ENCODE assay signal across 1 cellular context in the genomic region with DNA sequence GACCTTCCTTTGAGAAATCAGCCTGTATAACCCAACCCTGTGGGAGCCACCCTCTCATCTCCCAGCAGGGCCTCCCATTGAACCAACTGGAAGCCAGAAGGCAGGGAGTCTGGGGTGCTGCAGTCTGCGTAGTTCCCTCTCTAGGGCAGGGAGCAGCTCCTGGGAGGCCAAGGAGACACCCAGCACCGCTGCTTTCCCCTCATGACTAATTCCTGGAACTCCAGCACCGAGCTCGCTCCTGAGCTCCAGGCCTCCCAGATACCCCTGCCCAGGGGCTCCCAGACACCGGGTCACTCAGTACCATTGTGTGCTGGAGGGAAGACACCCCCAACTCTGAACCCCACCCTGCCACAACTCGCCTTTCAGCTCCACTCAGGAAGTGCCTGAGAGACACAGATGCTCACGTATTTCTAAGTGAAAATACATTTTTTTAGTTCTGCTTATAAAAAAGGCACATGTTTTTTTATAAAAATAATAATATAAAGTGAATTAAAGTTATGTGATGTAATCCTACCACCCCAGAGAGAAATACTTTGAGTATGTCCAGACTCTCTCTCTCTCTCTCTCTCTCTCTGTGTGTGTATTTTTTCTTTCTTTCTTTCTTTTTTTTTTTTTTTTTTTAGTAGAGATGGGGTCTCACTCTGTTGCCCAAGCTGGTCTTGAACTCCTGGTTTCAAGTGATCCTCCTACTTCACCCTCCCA.
TF ChIP-seq lines count a peak whose summit lies in the region.

No MANE protein-coding gene starts in this region.

TF ChIP-seq in GM23338, 12 proteins besides CTCF, POLR2A, EP300 and RAD21 (continued from another document):
- TF ChIP-seq, protein P1, sequence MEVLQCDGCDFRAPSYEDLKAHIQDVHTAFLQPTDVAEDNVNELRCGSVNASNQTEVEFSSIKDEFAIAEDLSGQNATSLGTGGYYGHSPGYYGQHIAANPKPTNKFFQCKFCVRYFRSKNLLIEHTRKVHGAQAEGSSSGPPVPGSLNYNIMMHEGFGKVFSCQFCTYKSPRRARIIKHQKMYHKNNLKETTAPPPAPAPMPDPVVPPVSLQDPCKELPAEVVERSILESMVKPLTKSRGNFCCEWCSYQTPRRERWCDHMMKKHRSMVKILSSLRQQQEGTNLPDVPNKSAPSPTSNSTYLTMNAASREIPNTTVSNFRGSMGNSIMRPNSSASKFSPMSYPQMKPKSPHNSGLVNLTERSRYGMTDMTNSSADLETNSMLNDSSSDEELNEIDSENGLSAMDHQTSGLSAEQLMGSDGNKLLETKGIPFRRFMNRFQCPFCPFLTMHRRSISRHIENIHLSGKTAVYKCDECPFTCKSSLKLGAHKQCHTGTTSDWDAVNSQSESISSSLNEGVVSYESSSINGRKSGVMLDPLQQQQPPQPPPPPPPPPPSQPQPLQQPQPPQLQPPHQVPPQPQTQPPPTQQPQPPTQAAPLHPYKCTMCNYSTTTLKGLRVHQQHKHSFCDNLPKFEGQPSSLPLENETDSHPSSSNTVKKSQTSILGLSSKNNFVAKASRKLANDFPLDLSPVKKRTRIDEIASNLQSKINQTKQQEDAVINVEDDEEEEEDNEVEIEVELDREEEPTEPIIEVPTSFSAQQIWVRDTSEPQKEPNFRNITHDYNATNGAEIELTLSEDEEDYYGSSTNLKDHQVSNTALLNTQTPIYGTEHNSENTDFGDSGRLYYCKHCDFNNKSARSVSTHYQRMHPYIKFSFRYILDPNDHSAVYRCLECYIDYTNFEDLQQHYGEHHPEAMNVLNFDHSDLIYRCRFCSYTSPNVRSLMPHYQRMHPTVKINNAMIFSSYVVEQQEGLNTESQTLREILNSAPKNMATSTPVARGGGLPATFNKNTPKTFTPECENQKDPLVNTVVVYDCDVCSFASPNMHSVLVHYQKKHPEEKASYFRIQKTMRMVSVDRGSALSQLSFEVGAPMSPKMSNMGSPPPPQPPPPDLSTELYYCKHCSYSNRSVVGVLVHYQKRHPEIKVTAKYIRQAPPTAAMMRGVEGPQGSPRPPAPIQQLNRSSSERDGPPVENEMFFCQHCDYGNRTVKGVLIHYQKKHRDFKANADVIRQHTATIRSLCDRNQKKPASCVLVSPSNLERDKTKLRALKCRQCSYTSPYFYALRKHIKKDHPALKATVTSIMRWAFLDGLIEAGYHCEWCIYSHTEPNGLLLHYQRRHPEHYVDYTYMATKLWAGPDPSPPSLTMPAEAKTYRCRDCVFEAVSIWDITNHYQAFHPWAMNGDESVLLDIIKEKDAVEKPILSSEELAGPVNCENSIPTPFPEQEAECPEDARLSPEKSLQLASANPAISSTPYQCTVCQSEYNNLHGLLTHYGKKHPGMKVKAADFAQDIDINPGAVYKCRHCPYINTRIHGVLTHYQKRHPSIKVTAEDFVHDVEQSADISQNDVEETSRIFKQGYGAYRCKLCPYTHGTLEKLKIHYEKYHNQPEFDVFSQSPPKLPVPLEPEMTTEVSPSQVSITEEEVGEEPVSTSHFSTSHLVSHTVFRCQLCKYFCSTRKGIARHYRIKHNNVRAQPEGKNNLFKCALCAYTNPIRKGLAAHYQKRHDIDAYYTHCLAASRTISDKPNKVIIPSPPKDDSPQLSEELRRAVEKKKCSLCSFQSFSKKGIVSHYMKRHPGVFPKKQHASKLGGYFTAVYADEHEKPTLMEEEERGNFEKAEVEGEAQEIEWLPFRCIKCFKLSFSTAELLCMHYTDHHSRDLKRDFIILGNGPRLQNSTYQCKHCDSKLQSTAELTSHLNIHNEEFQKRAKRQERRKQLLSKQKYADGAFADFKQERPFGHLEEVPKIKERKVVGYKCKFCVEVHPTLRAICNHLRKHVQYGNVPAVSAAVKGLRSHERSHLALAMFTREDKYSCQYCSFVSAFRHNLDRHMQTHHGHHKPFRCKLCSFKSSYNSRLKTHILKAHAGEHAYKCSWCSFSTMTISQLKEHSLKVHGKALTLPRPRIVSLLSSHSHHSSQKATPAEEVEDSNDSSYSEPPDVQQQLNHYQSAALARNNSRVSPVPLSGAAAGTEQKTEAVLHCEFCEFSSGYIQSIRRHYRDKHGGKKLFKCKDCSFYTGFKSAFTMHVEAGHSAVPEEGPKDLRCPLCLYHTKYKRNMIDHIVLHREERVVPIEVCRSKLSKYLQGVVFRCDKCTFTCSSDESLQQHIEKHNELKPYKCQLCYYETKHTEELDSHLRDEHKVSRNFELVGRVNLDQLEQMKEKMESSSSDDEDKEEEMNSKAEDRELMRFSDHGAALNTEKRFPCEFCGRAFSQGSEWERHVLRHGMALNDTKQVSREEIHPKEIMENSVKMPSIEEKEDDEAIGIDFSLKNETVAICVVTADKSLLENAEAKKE (CRISPR knock-in tag; IDR thresholded peaks at IDR 0.05), result no peak
- no peak for TF ChIP-seq CREB1 (CRISPR knock-in tag; IDR thresholded peaks at IDR 0.05; ENCODE audit: low read depth)
- TF ChIP-seq, protein P2, sequence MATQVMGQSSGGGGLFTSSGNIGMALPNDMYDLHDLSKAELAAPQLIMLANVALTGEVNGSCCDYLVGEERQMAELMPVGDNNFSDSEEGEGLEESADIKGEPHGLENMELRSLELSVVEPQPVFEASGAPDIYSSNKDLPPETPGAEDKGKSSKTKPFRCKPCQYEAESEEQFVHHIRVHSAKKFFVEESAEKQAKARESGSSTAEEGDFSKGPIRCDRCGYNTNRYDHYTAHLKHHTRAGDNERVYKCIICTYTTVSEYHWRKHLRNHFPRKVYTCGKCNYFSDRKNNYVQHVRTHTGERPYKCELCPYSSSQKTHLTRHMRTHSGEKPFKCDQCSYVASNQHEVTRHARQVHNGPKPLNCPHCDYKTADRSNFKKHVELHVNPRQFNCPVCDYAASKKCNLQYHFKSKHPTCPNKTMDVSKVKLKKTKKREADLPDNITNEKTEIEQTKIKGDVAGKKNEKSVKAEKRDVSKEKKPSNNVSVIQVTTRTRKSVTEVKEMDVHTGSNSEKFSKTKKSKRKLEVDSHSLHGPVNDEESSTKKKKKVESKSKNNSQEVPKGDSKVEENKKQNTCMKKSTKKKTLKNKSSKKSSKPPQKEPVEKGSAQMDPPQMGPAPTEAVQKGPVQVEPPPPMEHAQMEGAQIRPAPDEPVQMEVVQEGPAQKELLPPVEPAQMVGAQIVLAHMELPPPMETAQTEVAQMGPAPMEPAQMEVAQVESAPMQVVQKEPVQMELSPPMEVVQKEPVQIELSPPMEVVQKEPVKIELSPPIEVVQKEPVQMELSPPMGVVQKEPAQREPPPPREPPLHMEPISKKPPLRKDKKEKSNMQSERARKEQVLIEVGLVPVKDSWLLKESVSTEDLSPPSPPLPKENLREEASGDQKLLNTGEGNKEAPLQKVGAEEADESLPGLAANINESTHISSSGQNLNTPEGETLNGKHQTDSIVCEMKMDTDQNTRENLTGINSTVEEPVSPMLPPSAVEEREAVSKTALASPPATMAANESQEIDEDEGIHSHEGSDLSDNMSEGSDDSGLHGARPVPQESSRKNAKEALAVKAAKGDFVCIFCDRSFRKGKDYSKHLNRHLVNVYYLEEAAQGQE (IDR thresholded peaks at IDR 0.05; ENCODE audit: unreplicated experiment), result no peak
- no peak for TF ChIP-seq POLR2AphosphoS5 (IDR thresholded peaks at IDR 0.05; ENCODE audit: low read depth)
- no peak for TF ChIP-seq ZNF114 (CRISPR knock-in tag; IDR thresholded peaks at IDR 0.05)
- TF ChIP-seq, protein P3, sequence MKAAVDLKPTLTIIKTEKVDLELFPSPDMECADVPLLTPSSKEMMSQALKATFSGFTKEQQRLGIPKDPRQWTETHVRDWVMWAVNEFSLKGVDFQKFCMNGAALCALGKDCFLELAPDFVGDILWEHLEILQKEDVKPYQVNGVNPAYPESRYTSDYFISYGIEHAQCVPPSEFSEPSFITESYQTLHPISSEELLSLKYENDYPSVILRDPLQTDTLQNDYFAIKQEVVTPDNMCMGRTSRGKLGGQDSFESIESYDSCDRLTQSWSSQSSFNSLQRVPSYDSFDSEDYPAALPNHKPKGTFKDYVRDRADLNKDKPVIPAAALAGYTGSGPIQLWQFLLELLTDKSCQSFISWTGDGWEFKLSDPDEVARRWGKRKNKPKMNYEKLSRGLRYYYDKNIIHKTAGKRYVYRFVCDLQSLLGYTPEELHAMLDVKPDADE (IDR thresholded peaks at IDR 0.05), result no peak
- no peak for TF ChIP-seq JUNB (IDR thresholded peaks at IDR 0.05; ENCODE audit: unreplicated experiment)
TF ChIP-seq in GM23338: peak in this region for 0.
